ENCODE assay signal across 8 cellular contexts in the genomic region with DNA sequence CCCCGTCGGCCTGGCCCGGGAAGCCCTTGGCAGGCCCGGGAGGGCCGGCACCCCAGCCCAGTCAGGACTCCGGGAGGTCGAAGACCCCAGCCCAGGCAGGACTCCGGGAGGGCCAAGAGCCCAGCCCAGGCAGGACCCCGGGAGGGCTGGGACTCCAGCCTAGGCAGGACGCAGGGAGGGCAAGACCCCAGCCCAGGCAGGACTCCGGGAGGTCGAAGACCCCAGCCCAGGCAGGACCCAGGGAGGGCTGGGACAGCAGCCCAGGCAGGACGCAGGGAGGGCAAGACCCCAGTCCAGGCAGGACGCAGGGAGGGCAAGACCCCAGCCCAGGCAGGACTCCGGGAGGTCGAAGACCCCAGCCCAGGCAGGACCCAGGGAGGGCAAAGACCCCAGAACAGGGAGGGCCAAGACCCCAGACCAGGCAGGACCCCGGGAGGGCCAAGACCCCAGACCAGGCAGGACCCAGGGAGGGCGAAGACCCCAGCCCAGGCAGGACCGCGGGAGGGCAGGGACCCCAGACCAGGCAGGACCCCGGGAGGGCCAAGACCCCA. TPM values are rescaled to one million over a fixed set of nuclear protein-coding genes. Genes with fewer than 3 reads are reported as not detected.
A peak's percentile ranks its signal among the peaks of the same experiment; 100 is the strongest.
DNase-seq lines count a peak whose midpoint lies in the region; FAIRE-seq and TF ChIP-seq lines count a peak whose summit lies in the region.
"Not testable (repeated sequence)": the region's sequence is repeated elsewhere in the genome, so short reads cannot be mapped to it uniquely, and the experiment has no call there.

No MANE protein-coding gene starts in this region.

- peaks cover 45% of the 10 kb centered on the region for H3K79me2 ChIP-seq in keratinocyte (ENCODE audit: control insufficient read depth, insufficient read depth, low read length)

- H4K20me1 ChIP-seq in keratinocyte (ENCODE audit: control insufficient read depth, extremely low read depth, insufficient read depth, low read length), result not testable (repeated sequence)

- H3K27me3 ChIP-seq in BE2C; Peyer's patch; keratinocyte (ENCODE audit: control insufficient read depth, extremely low read depth, insufficient read depth, low read length); neutrophil: not testable (repeated sequence)

- not testable (repeated sequence) for DNase-seq in BE2C; Peyer's patch; epithelial cell of esophagus (ENCODE audit: low read depth); keratinocyte (ENCODE audit: low read depth, low spot score)
- DNase-seq in substantia nigra (lab: John Stamatoyannopoulos, UW), result peak in 1 of 49 donors; percentile 78

- peak overlapping the region; percentile 81; the same call in 1 of the 2 replicates for H3K27ac ChIP-seq in HEK293 (ENCODE audit: extremely low read depth, low read depth, low read length)
- peak overlapping the region; percentile 83 to 91 (median 88) for H3K27ac ChIP-seq in Peyer's patch
- peak overlapping the region; percentile 29 for H3K27ac ChIP-seq in angular gyrus (ENCODE audit: low read depth, low read length)
- peak overlapping the region; percentile 79 for H3K27ac ChIP-seq in keratinocyte (ENCODE audit: control insufficient read depth, insufficient read depth, low read length)
- H3K27ac ChIP-seq in neutrophil, result peak overlapping the region; percentile 86
- H3K27ac ChIP-seq in substantia nigra (ENCODE audit: low read depth, low read length, poor library complexity, severe bottlenecking), result peak overlapping the region; percentile 72

- FAIRE-seq in keratinocyte (lab: Jason Lieb, UNC), result not testable (repeated sequence)

- H3K9me3 ChIP-seq in BE2C; HEK293 (ENCODE audit: control insufficient read depth, insufficient read depth, low read depth, low read length); Peyer's patch; keratinocyte (ENCODE audit: control insufficient read depth, low read depth, low read length); neutrophil: not testable (repeated sequence)

- not testable (repeated sequence) for H3K36me3 ChIP-seq in BE2C; Peyer's patch; keratinocyte (ENCODE audit: control insufficient read depth in 2 of 2, extremely low read depth in 1 of 2, insufficient read depth in 2 of 2, low read length in 2 of 2); neutrophil
- peaks cover 0 to 26% of the 10 kb centered on the region in 2 experiments; a peak in 1 of 3 replicates for H3K36me3 ChIP-seq in HEK293 (ENCODE audit: control insufficient read depth in 2 of 2, insufficient read depth in 1 of 2, low read length in 2 of 2)

- dilution Hi-C loops in keratinocyte (cut with MboI; ENCODE audit: extremely low pct_ligation_motif_present, low sequenced_read_pairs), result not testable (repeated sequence)

- CTCF ChIA-PET in HEK293 (lab: Yijun Ruan, JAX), result not testable (repeated sequence)

- POLR2A ChIA-PET in HEK293 (lab: Yijun Ruan, JAX), result not testable (repeated sequence)

- H3K9ac ChIP-seq in keratinocyte (ENCODE audit: control insufficient read depth, extremely low read depth, insufficient read depth, low read length), result peak overlapping the region; percentile 97

- peak overlapping the region; percentile 87 for H3K4me3 ChIP-seq in BE2C (ENCODE audit: low read depth, low read length)
- peak overlapping the region; percentile 70 for H3K4me3 ChIP-seq in HEK293 (ENCODE audit: low read depth, low read length)
- H3K4me3 ChIP-seq in Peyer's patch, result peak overlapping the region; percentile 78 to 99 (median 95)
- peak overlapping the region; percentile 78 for H3K4me3 ChIP-seq in epithelial cell of esophagus (ENCODE audit: low read length)
- peak overlapping the region; percentile 83 to 96 (median 89) for H3K4me3 ChIP-seq in keratinocyte (ENCODE audit: control insufficient read depth in 2 of 3, extremely low read depth in 1 of 3, insufficient read depth in 2 of 3, low read depth in 1 of 3, low read length in 3 of 3)
- peak overlapping the region; percentile 77 to 97 for H3K4me3 ChIP-seq in neutrophil (ENCODE audit: low read depth in 1 of 2, low read length in 1 of 2)

- peak overlapping the region; percentile 58 for H3K4me2 ChIP-seq in keratinocyte (ENCODE audit: control insufficient read depth, extremely low read depth, insufficient read depth, low read depth, low read length)

- not testable (repeated sequence) for H3K9me1 ChIP-seq in keratinocyte (ENCODE audit: control insufficient read depth, extremely low read depth, insufficient read depth, low read length)

- H3K4me1 ChIP-seq in BE2C; HEK293 (ENCODE audit: control insufficient read depth, insufficient read depth, low read length): not testable (repeated sequence)
- H3K4me1 ChIP-seq in Peyer's patch, result peaks cover 3 to 29% (median 17%) of the 10 kb centered on the region in 4 donors
- peaks cover 21% of the 10 kb centered on the region for H3K4me1 ChIP-seq in keratinocyte (ENCODE audit: control insufficient read depth, extremely low read depth, insufficient read depth, low read length)
- peaks cover 54 to 69% of the 10 kb centered on the region in 2 experiments for H3K4me1 ChIP-seq in neutrophil (ENCODE audit: control insufficient read depth in 1 of 2, insufficient read depth in 1 of 2, low read depth in 1 of 2, low read length in 1 of 2)

- not testable (repeated sequence) for TF ChIP-seq CTCF in BE2C (IDR thresholded peaks at IDR 0.05; ENCODE audit: low read depth, low read length); HEK293 (tag by site-specific recombination; IDR thresholded peaks at IDR 0.05); Peyer's patch (IDR thresholded peaks at IDR 0.05); epithelial cell of esophagus (IDR thresholded peaks at IDR 0.05; ENCODE audit: insufficient read depth, low read depth, low read length, missing control alignments); keratinocyte (optimal IDR thresholded peaks at IDR 0.05 in 1 of 3, IDR thresholded peaks at IDR 0.05 in 1 of 3, conservative IDR thresholded peaks at IDR 0.05 in 1 of 3; ENCODE audit: extremely low read depth in 1 of 3, insufficient read depth in 2 of 3, low read length in 3 of 3); neutrophil (IDR thresholded peaks at IDR 0.05)

- H2AFZ ChIP-seq in keratinocyte (ENCODE audit: control insufficient read depth, low read length), result not testable (repeated sequence)

- TF ChIP-seq POLR2A in Peyer's patch (IDR thresholded peaks at IDR 0.05), result not testable (repeated sequence)

RNA-seq across cellular contexts. Expression of a gene that starts 0.5 kb away (rescaled TPM):
- polyA plus RNA-seq in BE2C (2012; ENCODE audit: insufficient read depth, insufficient read length, low read depth), result 45.4 TPM
- 100 to 1,000 TPM in 2 of 4 donors, 10 to 100 TPM in 2; 58.3 to 168 (median 93.0) TPM for total RNA-seq in Peyer's patch
- 40.1 to 58.8 TPM (median 42.0 TPM) in 3 replicates for polyA plus RNA-seq in keratinocyte
- polyA plus RNA-seq in keratinocyte (2011; ENCODE audit: low read depth), result 29.2 TPM
- 25.1 and 40.5 TPM in 2 replicates for polyA plus RNA-seq in keratinocyte (2011; cell fraction: cytosol; rRNA removed)
- polyA plus RNA-seq in keratinocyte (2011; cell fraction: nucleus; rRNA removed), result 95.0 and 116 TPM in 2 replicates
- 35.2 and 39.7 TPM in 2 replicates for polyA plus RNA-seq in keratinocyte (2012; ENCODE audit: low replicate concordance)
- 51.3 to 108 TPM (median 53.1 TPM) in 3 replicates for polyA minus RNA-seq in keratinocyte
- 54.3 TPM for polyA minus RNA-seq in keratinocyte (2011; cell fraction: cytosol; rRNA and poly(A)+ RNA removed)
- 38.6 and 43.2 TPM in 2 replicates for polyA minus RNA-seq in keratinocyte (2011; cell fraction: nucleus; rRNA and poly(A)+ RNA removed)

RNA-seq across cellular contexts. Expression of a gene that starts 17.2 kb away (rescaled TPM):
- polyA plus RNA-seq in BE2C (2012; ENCODE audit: insufficient read depth, insufficient read length, low read depth), result 0.34 TPM
- 10 to 100 TPM in 2 of 4 donors, 1 to 10 TPM in 2; 4.1 to 13.3 (median 9.4) TPM for total RNA-seq in Peyer's patch
- 0.04 to 0.09 TPM in 2 of 3 replicates, not detected in the other for polyA plus RNA-seq in keratinocyte
- 1.4 TPM for polyA plus RNA-seq in keratinocyte (2011; ENCODE audit: low read depth)
- polyA plus RNA-seq in keratinocyte (2011; cell fraction: cytosol; rRNA removed), result not detected in 2 replicates
- 0.09 TPM in 1 of 2 replicates, not detected in the other for polyA plus RNA-seq in keratinocyte (2011; cell fraction: nucleus; rRNA removed)
- polyA plus RNA-seq in keratinocyte (2012; ENCODE audit: low replicate concordance), result 1.0 TPM in 1 of 2 replicates, not detected in the other
- polyA minus RNA-seq in keratinocyte, result not detected in 3 replicates
- polyA minus RNA-seq in keratinocyte (2011; cell fraction: cytosol; rRNA and poly(A)+ RNA removed), result not detected
- polyA minus RNA-seq in keratinocyte (2011; cell fraction: nucleus; rRNA and poly(A)+ RNA removed), result not detected in 2 replicates

RNA-seq across cellular contexts. Expression of a gene that starts 31.8 kb away (rescaled TPM):
- polyA plus RNA-seq in BE2C (2012; ENCODE audit: insufficient read depth, insufficient read length, low read depth), result 10.4 TPM
- 100 to 1,000 TPM in 2 of 4 donors, 10 to 100 TPM in 2; 82.8 to 135 (median 95.2) TPM for total RNA-seq in Peyer's patch
- polyA plus RNA-seq in keratinocyte, result 6.4 to 12.5 TPM (median 8.0 TPM) in 3 replicates
- 5.7 TPM for polyA plus RNA-seq in keratinocyte (2011; ENCODE audit: low read depth)
- polyA plus RNA-seq in keratinocyte (2011; cell fraction: cytosol; rRNA removed), result 6.8 and 10.3 TPM in 2 replicates
- 18.3 and 25.5 TPM in 2 replicates for polyA plus RNA-seq in keratinocyte (2011; cell fraction: nucleus; rRNA removed)
- polyA plus RNA-seq in keratinocyte (2012; ENCODE audit: low replicate concordance), result 6.6 and 8.3 TPM in 2 replicates
- 3.6 to 7.9 TPM (median 3.9 TPM) in 3 replicates for polyA minus RNA-seq in keratinocyte
- polyA minus RNA-seq in keratinocyte (2011; cell fraction: cytosol; rRNA and poly(A)+ RNA removed), result not detected
- 5.9 and 9.0 TPM in 2 replicates for polyA minus RNA-seq in keratinocyte (2011; cell fraction: nucleus; rRNA and poly(A)+ RNA removed)

RNA-seq across cellular contexts. Expression of a gene that starts 32.1 kb away (rescaled TPM):
- polyA plus RNA-seq in BE2C (2012; ENCODE audit: insufficient read depth, insufficient read length, low read depth), result 946 TPM
- 100 to 1,000 TPM; 102 to 259 (median 184) TPM for total RNA-seq in Peyer's patch
- polyA plus RNA-seq in keratinocyte, result 438 to 506 TPM (median 498 TPM) in 3 replicates
- 767 TPM for polyA plus RNA-seq in keratinocyte (2011; ENCODE audit: low read depth)
- 470 and 607 TPM in 2 replicates for polyA plus RNA-seq in keratinocyte (2011; cell fraction: cytosol; rRNA removed)
- 159 and 184 TPM in 2 replicates for polyA plus RNA-seq in keratinocyte (2011; cell fraction: nucleus; rRNA removed)
- polyA plus RNA-seq in keratinocyte (2012; ENCODE audit: low replicate concordance), result 1,121 and 1,143 TPM in 2 replicates
- polyA minus RNA-seq in keratinocyte, result 91.8 to 178 TPM (median 141 TPM) in 3 replicates
- 241 TPM for polyA minus RNA-seq in keratinocyte (2011; cell fraction: cytosol; rRNA and poly(A)+ RNA removed)
- polyA minus RNA-seq in keratinocyte (2011; cell fraction: nucleus; rRNA and poly(A)+ RNA removed), result 12.8 and 13.9 TPM in 2 replicates

Comparison
In these comparisons a context has a peak if more than half of its experiments do, and no peak if none do; other contexts are left out.
1. H3K27ac ChIP-seq: peak in every context shown above with its lines; median percentile 88 in Peyer's patch; 86 in neutrophil; 81 in HEK293; 79 in keratinocyte; 72 in substantia nigra; 29 in angular gyrus.